ENCODE assay signal across 8 cellular contexts in the genomic region with DNA sequence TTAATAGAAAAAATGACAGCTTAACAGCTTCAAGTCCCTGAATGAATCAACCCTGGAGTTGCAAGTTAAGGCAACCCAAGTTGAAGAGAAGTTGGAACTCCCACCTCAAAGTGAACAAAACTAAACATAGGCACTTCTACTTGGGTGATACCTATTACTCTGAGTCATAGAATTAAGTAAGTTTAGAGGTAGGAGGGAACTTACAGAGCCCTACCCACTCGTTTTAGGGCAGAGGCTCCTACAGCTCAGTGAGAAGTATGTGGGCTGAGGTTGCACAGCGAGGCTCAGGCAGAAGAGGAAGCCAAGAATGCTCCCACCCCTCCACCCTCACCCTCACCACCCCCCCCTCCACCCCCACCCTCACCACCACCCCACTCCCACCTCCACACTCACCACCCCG. TPM values are rescaled to one million over a fixed set of nuclear protein-coding genes. Genes with fewer than 3 reads are reported as not detected.
DNase-seq lines count a peak whose midpoint lies in the region; ATAC-seq lines count a peak whose summit lies in the region.

No MANE protein-coding gene starts in this region.

- peak overlapping the region; percentile 27 for H3K4me3 Mint-ChIP-seq in activated CD4-positive, alpha-beta T cell treated with anti-CD3 and anti-CD28 coated beads, Interleukin-2, amount 10 ng/mL, durations not matched to agents 24 days and 14 days
- H3K4me3 Mint-ChIP-seq in naive thymus-derived CD8-positive, alpha-beta T cell, result peak overlapping the region in 8 of 10 donors; percentile 16 to 72 (median 50)

- peak; percentile 23 for DNase-seq in activated CD8-positive, alpha-beta memory T cell treated with anti-CD3 and anti-CD28 coated beads, Interleukin-2, amount 50 U/mL, for 1 hour (ENCODE audit: extremely low read depth)
- no peak for DNase-seq in activated CD8-positive, alpha-beta memory T cell treated with anti-CD3 and anti-CD28 coated beads for 24 hours
- DNase-seq in activated CD4-positive, alpha-beta T cell treated with anti-CD3 and anti-CD28 coated beads, Interleukin-2, amount 10 ng/mL, durations not matched to agents 24 days and 14 days, result peak; percentile 85
- DNase-seq in naive thymus-derived CD8-positive, alpha-beta T cell, result peak in 9 of 10 donors; percentile 25 to 74 (median 47)
- DNase-seq in NCI-H526 (lab: John Stamatoyannopoulos, UW) (no peak), Ammon's horn (ENCODE audit: low spot score) (no peak)

- peak; percentile 68 for ATAC-seq in HG03354 (IDR thresholded peaks at IDR 0.05; ENCODE audit: poor library complexity, severe bottlenecking, unreplicated experiment)
- ATAC-seq in naive thymus-derived CD8-positive, alpha-beta T cell, result peak; percentile 78 to 85
- no peak for ATAC-seq in HG03457 (IDR thresholded peaks at IDR 0.05; ENCODE audit: unreplicated experiment)

- POLR2A ChIA-PET in naive thymus-derived CD8-positive, alpha-beta T cell (lab: Charles Lee), result interaction anchor here (0.9 to 2.5 kb wide), 8 partner anchors 8 to 99 kb away, joined by 3 to 15 read pairs (median 4); partner anchors contain the start of gene NFATC2

- H3K27me3 Mint-ChIP-seq in activated CD4-positive, alpha-beta T cell treated with anti-CD3 and anti-CD28 coated beads, Interleukin-2, amount 10 ng/mL, durations not matched to agents 24 days and 14 days, result no peaks in the 10 kb centered on the region
- no peaks in the 10 kb centered on the region for H3K27me3 Mint-ChIP-seq in naive thymus-derived CD8-positive, alpha-beta T cell

- peak overlapping the region; percentile 85 for H3K27ac Mint-ChIP-seq in activated CD4-positive, alpha-beta T cell treated with anti-CD3 and anti-CD28 coated beads, Interleukin-2, amount 10 ng/mL, durations not matched to agents 24 days and 14 days
- H3K27ac Mint-ChIP-seq in naive thymus-derived CD8-positive, alpha-beta T cell, result peak overlapping the region; percentile 78 to 99 (median 95)

- H3K9me3 Mint-ChIP-seq in activated CD4-positive, alpha-beta T cell treated with anti-CD3 and anti-CD28 coated beads, Interleukin-2, amount 10 ng/mL, durations not matched to agents 24 days and 14 days, result peaks cover 10% of the 10 kb centered on the region
- no peaks in the 10 kb centered on the region for H3K9me3 Mint-ChIP-seq in naive thymus-derived CD8-positive, alpha-beta T cell

- H3K4me1 Mint-ChIP-seq in activated CD4-positive, alpha-beta T cell treated with anti-CD3 and anti-CD28 coated beads, Interleukin-2, amount 10 ng/mL, durations not matched to agents 24 days and 14 days, result peaks cover 72% of the 10 kb centered on the region
- H3K4me1 Mint-ChIP-seq in naive thymus-derived CD8-positive, alpha-beta T cell, result peaks cover 51 to 91% (median 86%) of the 10 kb centered on the region in 4 donors

- intact Hi-C loops in activated CD4-positive, alpha-beta T cell treated with anti-CD3 and anti-CD28 coated beads, Interleukin-2, amount 10 ng/mL, durations not matched to agents 24 days and 14 days (cut with micrococcal nuclease), result loop anchor here (1.0 kb wide), 4 partner anchors 12 to 100 kb away; no protein-coding TSS in a partner anchor

- peaks cover 58% of the 10 kb centered on the region for H3K36me3 Mint-ChIP-seq in activated CD4-positive, alpha-beta T cell treated with anti-CD3 and anti-CD28 coated beads, Interleukin-2, amount 10 ng/mL, durations not matched to agents 24 days and 14 days (ENCODE audit: low read depth)
- H3K36me3 Mint-ChIP-seq in naive thymus-derived CD8-positive, alpha-beta T cell, result peaks cover 0 to 12% (median 6%) of the 10 kb centered on the region in 3 donors

RNA-seq across cellular contexts. Expression of gene NFATC2, which starts 42.2 kb away (rescaled TPM):
- 65.0 and 66.4 TPM in 2 replicates for total RNA-seq in activated CD4-positive, alpha-beta T cell treated with anti-CD3 and anti-CD28 coated beads, Interleukin-2, amount 10 ng/mL, durations not matched to agents 24 days and 14 days
- total RNA-seq in naive thymus-derived CD8-positive, alpha-beta T cell, result 10 to 100 TPM; 34.0 to 36.3 TPM
- polyA plus RNA-seq in naive thymus-derived CD8-positive, alpha-beta T cell, result 10 to 100 TPM; 14.5 to 23.8 (median 14.5) TPM

Comparison
In these comparisons a context has a peak if more than half of its experiments do, and no peak if none do; other contexts are left out.
1. DNase-seq: peak in activated CD8-positive, alpha-beta memory T cell treated with anti-CD3 and anti-CD28 coated beads, Interleukin-2, amount 50 U/mL, for 1 hour (single experiment), activated CD4-positive, alpha-beta T cell treated with anti-CD3 and anti-CD28 coated beads, Interleukin-2, amount 10 ng/mL, durations not matched to agents 24 days and 14 days (single experiment) and naive thymus-derived CD8-positive, alpha-beta T cell (9 of 10); none in activated CD8-positive, alpha-beta memory T cell treated with anti-CD3 and anti-CD28 coated beads for 24 hours (single experiment), NCI-H526 (0 of 2) and Ammon's horn (single experiment).